Comparison of ENCODE assay signal across 19 cellular contexts in the genomic region with DNA sequence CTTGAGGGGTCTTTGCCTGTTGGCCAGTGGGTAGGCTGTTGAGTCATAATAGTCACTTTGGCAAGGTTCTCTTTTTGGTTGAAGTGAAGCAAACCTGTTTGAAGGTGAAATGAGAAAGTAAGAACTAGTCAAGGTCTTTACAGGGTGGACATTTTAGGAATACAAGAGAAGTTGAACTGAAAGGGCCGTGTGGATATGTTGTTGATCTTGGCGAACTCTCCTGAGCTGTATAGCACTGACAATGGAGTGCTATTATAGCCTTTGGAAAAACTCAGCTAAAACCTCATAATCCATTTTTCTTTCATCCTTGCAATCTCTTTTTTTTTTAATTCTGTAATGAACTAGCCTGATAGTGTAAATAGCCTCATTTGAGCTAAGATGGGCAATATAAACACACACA.
DNase-seq lines count a peak whose midpoint lies in the region; ATAC-seq, FAIRE-seq and TF ChIP-seq lines count a peak whose summit lies in the region.
"Had no signal": no experiment of that assay in that cellular context is flagged by ENCODE, and none has a peak within 500 bp of the region (broad histone marks: within the 10 kb centered on the region; RNA-seq: fewer than 3 reads in every experiment).

No MANE protein-coding gene starts in this region.

- H3K9me3 ChIP-seq in SK-N-MC (ENCODE audit: low read depth, low read length) = no peaks in the 10 kb centered on the region
- no peaks in the 10 kb centered on the region for H3K9me3 ChIP-seq in pancreas

- no peaks in the 10 kb centered on the region for H3F3A ChIP-seq in GM23338 (replicated peaks; ENCODE audit: low read depth)

- H3K27me3 ChIP-seq in GM23338 (ENCODE audit: insufficient read depth) = no peaks in the 10 kb centered on the region
- no peaks in the 10 kb centered on the region for H3K27me3 ChIP-seq in pancreas

- no peak overlapping the region for H3K4me3 Mint-ChIP-seq in GM23338
- no peak overlapping the region for H3K4me3 Mint-ChIP-seq in mesothelial cell of epicardium
- H3K4me3 Mint-ChIP-seq: B cell; CD4-positive, alpha-beta T cell; HFFc6 had no signal

- WGBS in pancreas, 2 donors = 39 to 40% methylated on average over 2 of the region's 2 CpGs

- DNase-seq in GM23338 (ENCODE audit: low spot score) (no peak), SK-N-MC (ENCODE audit: low read depth, low spot score) (no peak), mesothelial cell of epicardium (ENCODE audit: low spot score in 2 of 2, unreplicated experiment in 2 of 2) (no peak), pancreas (no peak), AG08396 (ENCODE audit: low spot score) (no peak)
- no peak for DNase-seq in activated CD4-positive, CD25-positive, alpha-beta regulatory T cell (lab: John Stamatoyannopoulos, UW)
- DNase-seq: ACHN; C1 segment of cervical spinal cord; Calu3; CD4-positive, alpha-beta T cell; DMS79; HCEC 1CT; HFFc6 had no signal

- H4K20me1 ChIP-seq in GM23338 (replicated peaks; ENCODE audit: insufficient read depth) = no peaks in the 10 kb centered on the region

- H3K27ac Mint-ChIP-seq in GM23338 (no peak overlapping the region), mesothelial cell of epicardium (peak overlapping the region; percentile 81)
- H3K27ac Mint-ChIP-seq: B cell; CD4-positive, alpha-beta T cell; HFFc6 had no signal

- no peaks in the 10 kb centered on the region for H3K9me3 Mint-ChIP-seq in GM23338
- no peaks in the 10 kb centered on the region for H3K9me3 Mint-ChIP-seq in mesothelial cell of epicardium
- H3K9me3 Mint-ChIP-seq: CD4-positive, alpha-beta T cell; HFFc6 had no signal

- no peak for ATAC-seq in GM23338
- peak; percentile 9 to 73 (median 68) for ATAC-seq in pancreas
- ATAC-seq in HG03460 (IDR thresholded peaks at IDR 0.05; ENCODE audit: unreplicated experiment) = no peak
- no peak for ATAC-seq in GM19035 (IDR thresholded peaks at IDR 0.05; ENCODE audit: unreplicated experiment)
- ATAC-seq: GM12878 had no signal

- intact Hi-C loops in pancreas (cut with DNase I) = no loop called here

- H3K36me3 ChIP-seq in GM23338 (ENCODE audit: insufficient read depth) (no peaks in the 10 kb centered on the region), SK-N-MC (ENCODE audit: insufficient read depth, low read length) (no peaks in the 10 kb centered on the region), pancreas (no peaks in the 10 kb centered on the region)

- no peak for FAIRE-seq in pancreas (lab: Jason Lieb, UNC)
- FAIRE-seq: GM12878, GM18507, HTR-8/SVneo had no signal

- H3K79me2 ChIP-seq in GM23338 (replicated peaks; ENCODE audit: insufficient read depth) = no peaks in the 10 kb centered on the region

- H3K4me1 Mint-ChIP-seq in GM23338 (peaks cover 68% of the 10 kb centered on the region), mesothelial cell of epicardium (peaks cover 79% of the 10 kb centered on the region)
- H3K4me1 Mint-ChIP-seq: B cell had no signal

- H3K36me3 Mint-ChIP-seq in GM23338 (ENCODE audit: low read depth) (no peaks in the 10 kb centered on the region), mesothelial cell of epicardium (no peaks in the 10 kb centered on the region)

- H3K9me2 ChIP-seq in GM23338 (ENCODE audit: insufficient read depth) = no peaks in the 10 kb centered on the region

- H3K4me2 ChIP-seq in GM23338 = peak overlapping the region; percentile 24; the same call in 1 of the 2 replicates

- H3K4me1 ChIP-seq in GM23338 (ENCODE audit: insufficient read depth) (peaks cover 68% of the 10 kb centered on the region), pancreas (peaks cover 0 to 23% (median 12%) of the 10 kb centered on the region in 3 donors)

- H3K27ac ChIP-seq in GM23338 (ENCODE audit: low read depth) = no peak overlapping the region
- peak overlapping the region; percentile 60 for H3K27ac ChIP-seq in SK-N-MC
- H3K27ac ChIP-seq in pancreas = peak overlapping the region in 3 of 4 donors; percentile 6 to 68 (median 64)

- H3K9ac ChIP-seq in SK-N-MC (ENCODE audit: insufficient read length) = no peak overlapping the region

- H3K4me3 ChIP-seq in GM23338 (no peak overlapping the region), SK-N-MC (no peak overlapping the region), pancreas (peak overlapping the region in 1 of 4 donors; percentile 15)
- H3K4me3 ChIP-seq: GM12878 had no signal

- TF ChIP-seq CTCF in GM23338 (conservative IDR thresholded peaks at IDR 0.05; ENCODE audit: low read depth in 2 of 2) (no peak), mesothelial cell of epicardium (IDR thresholded peaks at IDR 0.05; ENCODE audit: unreplicated experiment) (no peak), pancreas (IDR thresholded peaks at IDR 0.05) (no peak)

- H3K27me3 Mint-ChIP-seq in GM23338 (ENCODE audit: insufficient read depth, low read depth, poor library complexity) (no peaks in the 10 kb centered on the region), mesothelial cell of epicardium (ENCODE audit: low read depth) (no peaks in the 10 kb centered on the region)
- H3K27me3 Mint-ChIP-seq: B cell had no signal

- no peak overlapping the region for H2AFZ ChIP-seq in GM23338

TF ChIP-seq in GM23338, 12 proteins besides CTCF, POLR2A, EP300 and RAD21 (continues in another document):
- no peak for TF ChIP-seq ZNF114 (CRISPR knock-in tag; IDR thresholded peaks at IDR 0.05)
- TF ChIP-seq JUNB (IDR thresholded peaks at IDR 0.05; ENCODE audit: unreplicated experiment) = no peak
- TF ChIP-seq, protein P1, sequence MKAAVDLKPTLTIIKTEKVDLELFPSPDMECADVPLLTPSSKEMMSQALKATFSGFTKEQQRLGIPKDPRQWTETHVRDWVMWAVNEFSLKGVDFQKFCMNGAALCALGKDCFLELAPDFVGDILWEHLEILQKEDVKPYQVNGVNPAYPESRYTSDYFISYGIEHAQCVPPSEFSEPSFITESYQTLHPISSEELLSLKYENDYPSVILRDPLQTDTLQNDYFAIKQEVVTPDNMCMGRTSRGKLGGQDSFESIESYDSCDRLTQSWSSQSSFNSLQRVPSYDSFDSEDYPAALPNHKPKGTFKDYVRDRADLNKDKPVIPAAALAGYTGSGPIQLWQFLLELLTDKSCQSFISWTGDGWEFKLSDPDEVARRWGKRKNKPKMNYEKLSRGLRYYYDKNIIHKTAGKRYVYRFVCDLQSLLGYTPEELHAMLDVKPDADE (IDR thresholded peaks at IDR 0.05) = no peak
- TF ChIP-seq NANOG (IDR thresholded peaks at IDR 0.05; ENCODE audit: borderline replicate concordance) = no peak
- no peak for TF ChIP-seq CREB1 (CRISPR knock-in tag; IDR thresholded peaks at IDR 0.05; ENCODE audit: low read depth)
- no peak for TF ChIP-seq STAT1 (IDR thresholded peaks at IDR 0.05; ENCODE audit: unreplicated experiment)
- TF ChIP-seq, protein P2, sequence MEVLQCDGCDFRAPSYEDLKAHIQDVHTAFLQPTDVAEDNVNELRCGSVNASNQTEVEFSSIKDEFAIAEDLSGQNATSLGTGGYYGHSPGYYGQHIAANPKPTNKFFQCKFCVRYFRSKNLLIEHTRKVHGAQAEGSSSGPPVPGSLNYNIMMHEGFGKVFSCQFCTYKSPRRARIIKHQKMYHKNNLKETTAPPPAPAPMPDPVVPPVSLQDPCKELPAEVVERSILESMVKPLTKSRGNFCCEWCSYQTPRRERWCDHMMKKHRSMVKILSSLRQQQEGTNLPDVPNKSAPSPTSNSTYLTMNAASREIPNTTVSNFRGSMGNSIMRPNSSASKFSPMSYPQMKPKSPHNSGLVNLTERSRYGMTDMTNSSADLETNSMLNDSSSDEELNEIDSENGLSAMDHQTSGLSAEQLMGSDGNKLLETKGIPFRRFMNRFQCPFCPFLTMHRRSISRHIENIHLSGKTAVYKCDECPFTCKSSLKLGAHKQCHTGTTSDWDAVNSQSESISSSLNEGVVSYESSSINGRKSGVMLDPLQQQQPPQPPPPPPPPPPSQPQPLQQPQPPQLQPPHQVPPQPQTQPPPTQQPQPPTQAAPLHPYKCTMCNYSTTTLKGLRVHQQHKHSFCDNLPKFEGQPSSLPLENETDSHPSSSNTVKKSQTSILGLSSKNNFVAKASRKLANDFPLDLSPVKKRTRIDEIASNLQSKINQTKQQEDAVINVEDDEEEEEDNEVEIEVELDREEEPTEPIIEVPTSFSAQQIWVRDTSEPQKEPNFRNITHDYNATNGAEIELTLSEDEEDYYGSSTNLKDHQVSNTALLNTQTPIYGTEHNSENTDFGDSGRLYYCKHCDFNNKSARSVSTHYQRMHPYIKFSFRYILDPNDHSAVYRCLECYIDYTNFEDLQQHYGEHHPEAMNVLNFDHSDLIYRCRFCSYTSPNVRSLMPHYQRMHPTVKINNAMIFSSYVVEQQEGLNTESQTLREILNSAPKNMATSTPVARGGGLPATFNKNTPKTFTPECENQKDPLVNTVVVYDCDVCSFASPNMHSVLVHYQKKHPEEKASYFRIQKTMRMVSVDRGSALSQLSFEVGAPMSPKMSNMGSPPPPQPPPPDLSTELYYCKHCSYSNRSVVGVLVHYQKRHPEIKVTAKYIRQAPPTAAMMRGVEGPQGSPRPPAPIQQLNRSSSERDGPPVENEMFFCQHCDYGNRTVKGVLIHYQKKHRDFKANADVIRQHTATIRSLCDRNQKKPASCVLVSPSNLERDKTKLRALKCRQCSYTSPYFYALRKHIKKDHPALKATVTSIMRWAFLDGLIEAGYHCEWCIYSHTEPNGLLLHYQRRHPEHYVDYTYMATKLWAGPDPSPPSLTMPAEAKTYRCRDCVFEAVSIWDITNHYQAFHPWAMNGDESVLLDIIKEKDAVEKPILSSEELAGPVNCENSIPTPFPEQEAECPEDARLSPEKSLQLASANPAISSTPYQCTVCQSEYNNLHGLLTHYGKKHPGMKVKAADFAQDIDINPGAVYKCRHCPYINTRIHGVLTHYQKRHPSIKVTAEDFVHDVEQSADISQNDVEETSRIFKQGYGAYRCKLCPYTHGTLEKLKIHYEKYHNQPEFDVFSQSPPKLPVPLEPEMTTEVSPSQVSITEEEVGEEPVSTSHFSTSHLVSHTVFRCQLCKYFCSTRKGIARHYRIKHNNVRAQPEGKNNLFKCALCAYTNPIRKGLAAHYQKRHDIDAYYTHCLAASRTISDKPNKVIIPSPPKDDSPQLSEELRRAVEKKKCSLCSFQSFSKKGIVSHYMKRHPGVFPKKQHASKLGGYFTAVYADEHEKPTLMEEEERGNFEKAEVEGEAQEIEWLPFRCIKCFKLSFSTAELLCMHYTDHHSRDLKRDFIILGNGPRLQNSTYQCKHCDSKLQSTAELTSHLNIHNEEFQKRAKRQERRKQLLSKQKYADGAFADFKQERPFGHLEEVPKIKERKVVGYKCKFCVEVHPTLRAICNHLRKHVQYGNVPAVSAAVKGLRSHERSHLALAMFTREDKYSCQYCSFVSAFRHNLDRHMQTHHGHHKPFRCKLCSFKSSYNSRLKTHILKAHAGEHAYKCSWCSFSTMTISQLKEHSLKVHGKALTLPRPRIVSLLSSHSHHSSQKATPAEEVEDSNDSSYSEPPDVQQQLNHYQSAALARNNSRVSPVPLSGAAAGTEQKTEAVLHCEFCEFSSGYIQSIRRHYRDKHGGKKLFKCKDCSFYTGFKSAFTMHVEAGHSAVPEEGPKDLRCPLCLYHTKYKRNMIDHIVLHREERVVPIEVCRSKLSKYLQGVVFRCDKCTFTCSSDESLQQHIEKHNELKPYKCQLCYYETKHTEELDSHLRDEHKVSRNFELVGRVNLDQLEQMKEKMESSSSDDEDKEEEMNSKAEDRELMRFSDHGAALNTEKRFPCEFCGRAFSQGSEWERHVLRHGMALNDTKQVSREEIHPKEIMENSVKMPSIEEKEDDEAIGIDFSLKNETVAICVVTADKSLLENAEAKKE (CRISPR knock-in tag; IDR thresholded peaks at IDR 0.05) = no peak

Comparison
In these comparisons a context has a peak if more than half of its experiments do, and no peak if none do; other contexts are left out.
1. ATAC-seq: peak in pancreas (4 of 4); none in GM23338 (single experiment), HG03460 (single experiment) and GM19035 (single experiment).